In genomic region chr12:64229240-64229639, GRCh38 we compare ENCODE assay signal across 26 cellular contexts.
"Had no signal": no experiment of that assay in that cellular context is flagged by ENCODE, and none has a peak within 500 bp of the region (broad histone marks: within the 10 kb centered on the region; RNA-seq: fewer than 3 reads in every experiment).

No MANE protein-coding gene starts in this region.

- H3K9me3 Mint-ChIP-seq: activated naive CD8-positive, alpha-beta T cell treated with anti-CD3 and anti-CD28 coated beads, Interleukin-2, amount 10 ng/mL, durations not matched to agents 7 days and 5 days; T-cell had no signal

- H3K4me1 ChIP-seq: adrenal gland, breast epithelium had no signal

- H3K27ac Mint-ChIP-seq: activated CD8-positive, alpha-beta T cell treated with anti-CD3 and anti-CD28 coated beads, Interleukin-2, amount 10 ng/mL, durations not matched to agents 7 days and 5 days; activated naive CD8-positive, alpha-beta T cell treated with anti-CD3 and anti-CD28 coated beads, Interleukin-2, amount 10 ng/mL, durations not matched to agents 7 days and 5 days; T-cell had no signal

- H3K4me1 Mint-ChIP-seq: activated naive CD8-positive, alpha-beta T cell treated with anti-CD3 and anti-CD28 coated beads, Interleukin-2, amount 10 ng/mL, durations not matched to agents 7 days and 5 days; T-cell had no signal

- H3K36me3 ChIP-seq: adrenal gland, breast epithelium had no signal

- H3K4me3 ChIP-seq: adrenal gland, breast epithelium, SK-N-MC had no signal

- H3K4me3 Mint-ChIP-seq: activated CD8-positive, alpha-beta T cell treated with anti-CD3 and anti-CD28 coated beads, Interleukin-2, amount 10 ng/mL, durations not matched to agents 7 days and 5 days; activated naive CD8-positive, alpha-beta T cell treated with anti-CD3 and anti-CD28 coated beads, Interleukin-2, amount 10 ng/mL, durations not matched to agents 7 days and 5 days; T-cell had no signal

- H3K36me3 Mint-ChIP-seq: activated naive CD8-positive, alpha-beta T cell treated with anti-CD3 and anti-CD28 coated beads, Interleukin-2, amount 10 ng/mL, durations not matched to agents 7 days and 5 days; T-cell had no signal

- H3K9me3 ChIP-seq: adrenal gland, breast epithelium had no signal

- H3K27ac ChIP-seq: adrenal gland, breast epithelium, SK-N-MC, VCaP had no signal

- H3K27me3 ChIP-seq: adrenal gland, breast epithelium had no signal

- DNase-seq: activated CD4-positive, alpha-beta T cell treated with anti-CD3 and anti-CD28 coated beads for 4 hours; activated CD8-positive, alpha-beta memory T cell treated with anti-CD3 and anti-CD28 coated beads, Interleukin-2, amount 50 U/mL, for 48 hours; activated CD8-positive, alpha-beta T cell treated with anti-CD3 and anti-CD28 coated beads, Interleukin-2, amount 10 ng/mL, durations not matched to agents 7 days and 5 days; activated naive CD4-positive, alpha-beta T cell treated with anti-CD3 and anti-CD28 coated beads, Interleukin-2, amount 50 U/mL, for 16 hours; activated naive CD8-positive, alpha-beta T cell treated with anti-CD3 and anti-CD28 coated beads, Interleukin-2, amount 10 ng/mL, durations not matched to agents 7 days and 5 days; activated T-cell treated with anti-CD3 and anti-CD28 coated beads, Interleukin-2, amount 50 U/mL, for 1 hour; adrenal gland; aorta; central memory CD4-positive, alpha-beta T cell; Karpas-422; MM.1S; NCI-H1105 treated with DMSO at 0.1 percent for 48 hours; NCI-H1436 treated with DMSO at 0.1 percent for 48 hours; NCI-H187 treated with DMSO at 0.1 percent for 48 hours; NCI-H2171; NCI-H2227 treated with DMSO at 0.1 percent for 48 hours; NCI-H446 treated with DMSO at 0.1 percent for 48 hours; NCI-H526; NCI-H82; RPMI8226; T-cell; T-helper 2 cell; T1000 had no signal
